Comparison of ENCODE assay signal across 1 cellular context in genomic region chr15:46452297-46452820, GRCh38.
TF ChIP-seq lines count a peak whose summit lies in the region.

No MANE protein-coding gene starts in this region.

TF ChIP-seq in HepG2, 621 proteins besides CTCF, POLR2A, EP300 and RAD21 (continued from another document):
- TF ChIP-seq RNF219 (CRISPR knock-in tag; IDR thresholded peaks at IDR 0.05) (no peak), TSC22D2 (CRISPR knock-in tag; IDR thresholded peaks at IDR 0.05; ENCODE audit: borderline replicate concordance) (no peak), ZNF766 (CRISPR knock-in tag; IDR thresholded peaks at IDR 0.05; ENCODE audit: borderline replicate concordance) (no peak), KIAA2018 (CRISPR knock-in tag; IDR thresholded peaks at IDR 0.05; ENCODE audit: borderline replicate concordance) (no peak), KAT7 (CRISPR knock-in tag; IDR thresholded peaks at IDR 0.05; ENCODE audit: borderline replicate concordance) (no peak), SOX6 (IDR thresholded peaks at IDR 0.05) (no peak), SOX6 (CRISPR knock-in tag; IDR thresholded peaks at IDR 0.05) (no peak), ZNF570 (CRISPR knock-in tag; IDR thresholded peaks at IDR 0.05; ENCODE audit: borderline replicate concordance) (no peak), ZNF546 (CRISPR knock-in tag; conservative IDR thresholded peaks at IDR 0.05) (no peak), MAFF (IDR thresholded peaks at IDR 0.05; ENCODE audit: low read depth, low read length) (peak; percentile 63), ZFP62 (CRISPR knock-in tag; IDR thresholded peaks at IDR 0.05) (no peak), ZSCAN12 (CRISPR knock-in tag; IDR thresholded peaks at IDR 0.05) (no peak)
TF ChIP-seq in HepG2: peak in this region for 2.
